Comparison of ENCODE assay signal across 20 cellular contexts in genomic region chr13:76775031-76775740, GRCh38.
"Had no signal": no experiment of that assay in that cellular context is flagged by ENCODE, and none has a peak within 500 bp of the region (broad histone marks: within the 10 kb centered on the region; RNA-seq: fewer than 3 reads in every experiment).

No MANE protein-coding gene starts in this region.

- H3K4me1 ChIP-seq: body of pancreas, colonic mucosa had no signal

- ATAC-seq: activated CD4-positive, alpha-beta T cell treated with anti-CD3 and anti-CD28 coated beads for 36 hours; activated naive CD4-positive, alpha-beta T cell treated with anti-CD3 and anti-CD28 coated beads, Interleukin-2, amount 50 U/mL, for 72 hours; activated T-cell treated with anti-CD3 and anti-CD28 coated beads, Interleukin-2, amount 50 U/mL, for 72 hours; body of pancreas had no signal

- H3K36me3 ChIP-seq: colonic mucosa, heart right ventricle, ovary, tibial nerve had no signal

- H3K9me3 ChIP-seq: body of pancreas, colonic mucosa, heart right ventricle, ovary, tibial nerve had no signal

- H3K4me3 ChIP-seq: body of pancreas, colonic mucosa, heart right ventricle, ovary, tibial nerve had no signal

- H3K27ac ChIP-seq: body of pancreas, colonic mucosa, heart right ventricle, ovary, tibial nerve had no signal

- H3K27me3 ChIP-seq: body of pancreas, colonic mucosa, heart right ventricle, ovary, tibial nerve had no signal

- DNase-seq: activated CD4-positive, alpha-beta T cell treated with anti-CD3 and anti-CD28 coated beads for 36 hours; activated CD4-positive, alpha-beta T cell treated with anti-CD3 and anti-CD28 coated beads, Interleukin-2, amount 50 U/mL, for 4 hours; activated CD4-positive, CD25-positive, alpha-beta regulatory T cell; activated naive CD4-positive, alpha-beta T cell; activated T-cell treated with anti-CD3 and anti-CD28 coated beads for 4 hours; activated T-cell treated with anti-CD3 and anti-CD28 coated beads, Interleukin-2, amount 50 U/mL, for 72 hours; anterior cingulate cortex; body of pancreas; cerebellar nuclear complex; colonic mucosa; effector memory CD4-positive, alpha-beta T cell; heart right ventricle; kidney glomerular epithelial cell; mammary epithelial cell; naive B cell; ovary; stimulated activated CD4-positive, alpha-beta T cell treated with anti-CD3 and anti-CD28 coated beads, Interleukin-2, amount 100 ng/mL, for 48 hours; stimulated activated naive CD4-positive, alpha-beta T cell treated with Interleukin-2 at 50 U/mL for 16 hours had no signal
